ENCODE assay signal across 22 cellular contexts in genomic region chr20:63680857-63681608, GRCh38. TPM values are rescaled to one million over a fixed set of nuclear protein-coding genes. Genes with fewer than 3 reads are reported as not detected.
A peak's percentile ranks its signal among the peaks of the same experiment; 100 is the strongest.
DNase-seq lines count a peak whose midpoint lies in the region; ATAC-seq and TF ChIP-seq lines count a peak whose summit lies in the region.
"Had no signal": no experiment of that assay in that cellular context is flagged by ENCODE, and none has a peak within 500 bp of the region (broad histone marks: within the 10 kb centered on the region; RNA-seq: fewer than 3 reads in every experiment).

No MANE protein-coding gene starts in this region.

- no peak for TF ChIP-seq POLR2A in esophagus muscularis mucosa (IDR thresholded peaks at IDR 0.05; ENCODE audit: low read depth)
- no peak for TF ChIP-seq POLR2A in sigmoid colon (IDR thresholded peaks at IDR 0.05)

- H3K9me3 ChIP-seq in esophagus muscularis mucosa = no peaks in the 10 kb centered on the region
- H3K9me3 ChIP-seq in sigmoid colon = no peaks in the 10 kb centered on the region
- H3K9me3 ChIP-seq: upper lobe of left lung had no signal

- DNase-seq in HFFc6 = no peak
- DNase-seq in RWPE1 (ENCODE audit: low spot score) = no peak
- no peak for DNase-seq in esophagus muscularis mucosa (ENCODE audit: extremely low spot score)
- no peak for DNase-seq in sigmoid colon
- no peak for DNase-seq in NCI-H2081 treated with DMSO at 0.1 percent for 48 hours (lab: John Stamatoyannopoulos, UW)
- no peak for DNase-seq in mesothelial cell of epicardium (ENCODE audit: low spot score in 2 of 2, unreplicated experiment in 2 of 2)
- DNase-seq: activated T-cell treated with anti-CD3 and anti-CD28 coated beads, Interleukin-2, amount 50 U/mL, for 72 hours; DMS79 treated with DMSO at 0.1 percent for 48 hours; H9; islet precursor cell; naive thymus-derived CD4-positive, alpha-beta T cell; NCI-H1417 treated with DMSO at 0.1 percent for 48 hours; NCI-H2171; NCI-H526 had no signal

- TF ChIP-seq EP300 in esophagus muscularis mucosa (IDR thresholded peaks at IDR 0.05) (no peak), sigmoid colon (IDR thresholded peaks at IDR 0.05) (no peak)

- CTCF ChIA-PET in RWPE1 (lab: Yijun Ruan, JAX) = interaction anchor here (0.5 to 1.4 kb wide), 3 partner anchors 143 to 359 kb away, joined by 3 to 4 read pairs (median 3); partner anchors contain the start of gene PTK6

- ATAC-seq in GM21381 (IDR thresholded peaks at IDR 0.05; ENCODE audit: unreplicated experiment) = no peak
- ATAC-seq: activated T-cell treated with anti-CD3 and anti-CD28 coated beads, Interleukin-2, amount 50 U/mL, for 72 hours; naive thymus-derived CD4-positive, alpha-beta T cell; stimulated activated memory B cell treated with anti-CD40 and anti-IgM and Interleukin-4, amounts not matched to agents 10 μg/mL and 1 μg/mL and 100 μg/mL, for 72 hours had no signal

- H3K27ac ChIP-seq in RWPE1 (peak overlapping the region; percentile 89), esophagus muscularis mucosa (replicated peaks in 1 of 4) (peak overlapping the region; percentile 72 to 78 (median 78)), sigmoid colon (peak overlapping the region; percentile 80 to 90 (median 80))

- H3K36me3 ChIP-seq in esophagus muscularis mucosa (peaks cover 8 to 46% (median 44%) of the 10 kb centered on the region in 4 donors), sigmoid colon (peaks cover 0 to 37% (median 8%) of the 10 kb centered on the region in 4 donors)

- H3K27ac Mint-ChIP-seq in HFFc6 (peak overlapping the region; percentile 95), mesothelial cell of epicardium (no peak overlapping the region)
- H3K27ac Mint-ChIP-seq: activated naive CD4-positive, alpha-beta T cell treated with anti-CD3 and anti-CD28 coated beads, Interleukin-2, amount 50 U/mL, for 24 hours; activated T-cell treated with anti-CD3 and anti-CD28 coated beads, Interleukin-2, amount 50 U/mL, for 72 hours; B cell; H9; memory B cell; naive thymus-derived CD4-positive, alpha-beta T cell; stimulated activated memory B cell treated with anti-CD40 and anti-IgM and Interleukin-4, amounts not matched to agents 10 μg/mL and 1 μg/mL and 100 μg/mL, for 72 hours had no signal

- H3K4me3 ChIP-seq in esophagus muscularis mucosa (no peak overlapping the region), sigmoid colon (no peak overlapping the region)
- H3K4me3 ChIP-seq: hepatocyte, upper lobe of left lung had no signal

- H3K4me3 Mint-ChIP-seq in HFFc6 (no peak overlapping the region), mesothelial cell of epicardium (no peak overlapping the region)
- H3K4me3 Mint-ChIP-seq: activated naive CD4-positive, alpha-beta T cell treated with anti-CD3 and anti-CD28 coated beads, Interleukin-2, amount 50 U/mL, for 24 hours; activated T-cell treated with anti-CD3 and anti-CD28 coated beads, Interleukin-2, amount 50 U/mL, for 72 hours; B cell; H9; memory B cell; naive thymus-derived CD4-positive, alpha-beta T cell; stimulated activated memory B cell treated with anti-CD40 and anti-IgM and Interleukin-4, amounts not matched to agents 10 μg/mL and 1 μg/mL and 100 μg/mL, for 72 hours had no signal

- H3K4me1 Mint-ChIP-seq in HFFc6 (ENCODE audit: low read depth) (peaks cover 17% of the 10 kb centered on the region), mesothelial cell of epicardium (no peaks in the 10 kb centered on the region)
- H3K4me1 Mint-ChIP-seq: B cell; H9; memory B cell; stimulated activated memory B cell treated with anti-CD40 and anti-IgM and Interleukin-4, amounts not matched to agents 10 μg/mL and 1 μg/mL and 100 μg/mL, for 72 hours had no signal

- intact Hi-C loops in esophagus muscularis mucosa (cut with DNase I) (no loop called here), sigmoid colon (cut with DNase I) (no loop called here)

- no peaks in the 10 kb centered on the region for H3K27me3 ChIP-seq in esophagus muscularis mucosa
- no peaks in the 10 kb centered on the region for H3K27me3 ChIP-seq in sigmoid colon
- H3K27me3 ChIP-seq: hepatocyte, upper lobe of left lung had no signal

- H3K9me3 Mint-ChIP-seq in HFFc6 = no peaks in the 10 kb centered on the region; the same call in 1 of the 2 replicates
- no peaks in the 10 kb centered on the region for H3K9me3 Mint-ChIP-seq in mesothelial cell of epicardium
- H3K9me3 Mint-ChIP-seq: activated naive CD4-positive, alpha-beta T cell treated with anti-CD3 and anti-CD28 coated beads, Interleukin-2, amount 50 U/mL, for 24 hours; activated T-cell treated with anti-CD3 and anti-CD28 coated beads, Interleukin-2, amount 50 U/mL, for 72 hours; H9; memory B cell; naive thymus-derived CD4-positive, alpha-beta T cell; stimulated activated memory B cell treated with anti-CD40 and anti-IgM and Interleukin-4, amounts not matched to agents 10 μg/mL and 1 μg/mL and 100 μg/mL, for 72 hours had no signal

- H3K36me3 Mint-ChIP-seq in HFFc6 (ENCODE audit: low read depth) (peaks cover 23% of the 10 kb centered on the region), mesothelial cell of epicardium (peaks cover 10% of the 10 kb centered on the region)
- H3K36me3 Mint-ChIP-seq: activated naive CD4-positive, alpha-beta T cell treated with anti-CD3 and anti-CD28 coated beads, Interleukin-2, amount 50 U/mL, for 24 hours had no signal

- POLR2A ChIA-PET in RWPE1 (lab: Yijun Ruan, JAX; ENCODE audit: low non-redundant PET) = interaction anchor here (1.2 to 1.8 kb wide), 2 partner anchors 16 to 18 kb away, joined by 3 to 8 read pairs; no protein-coding TSS in a partner anchor

- H3K4me1 ChIP-seq in esophagus muscularis mucosa (peaks cover 32 to 35% (median 34%) of the 10 kb centered on the region in 4 donors), sigmoid colon (peaks cover 0 to 26% (median 26%) of the 10 kb centered on the region in 4 donors)

- H3K27me3 Mint-ChIP-seq in HFFc6 (ENCODE audit: insufficient read depth) = peaks cover 4% of the 10 kb centered on the region
- H3K27me3 Mint-ChIP-seq in mesothelial cell of epicardium (ENCODE audit: low read depth) = no peaks in the 10 kb centered on the region
- H3K27me3 Mint-ChIP-seq: activated naive CD4-positive, alpha-beta T cell treated with anti-CD3 and anti-CD28 coated beads, Interleukin-2, amount 50 U/mL, for 24 hours; B cell; memory B cell; naive thymus-derived CD4-positive, alpha-beta T cell; stimulated activated memory B cell treated with anti-CD40 and anti-IgM and Interleukin-4, amounts not matched to agents 10 μg/mL and 1 μg/mL and 100 μg/mL, for 72 hours had no signal

- 100% methylated on average over 3 of the region's 23 CpGs for WGBS in esophagus muscularis mucosa
- 90 to 93% methylated on average over 23 of the region's 23 CpGs for WGBS in sigmoid colon, 2 donors

- TF ChIP-seq CTCF in HFFc6 (IDR thresholded peaks at IDR 0.05) (no peak), RWPE1 (conservative IDR thresholded peaks at IDR 0.05; ENCODE audit: low read depth) (no peak), esophagus muscularis mucosa (IDR thresholded peaks at IDR 0.05) (no peak), sigmoid colon (IDR thresholded peaks at IDR 0.05) (no peak), mesothelial cell of epicardium (IDR thresholded peaks at IDR 0.05; ENCODE audit: unreplicated experiment) (no peak)

RNA-seq across cellular contexts. Expression of gene TNFRSF6B, which starts 15.4 kb away (rescaled TPM):
- 1 to 10 TPM in 3 of 6 experiments, under 1 TPM in 3; 0.33 to 1.8 (median 1.1) TPM for total RNA-seq in HFFc6 (2021; fragmentation: NEBNext Ultra II Directional; extraction: Animal tissue kit (Norgen Biotek cat#: 25700))
- total RNA-seq in esophagus muscularis mucosa (10 to 100 TPM in 3 of 4 donors, 1 to 10 TPM in 1; 5.0 to 67.8 (median 26.5) TPM), sigmoid colon (10 to 100 TPM in 1 of 4 donors, 1 to 10 TPM in 3; 1.8 to 45.5 (median 4.2) TPM), mesothelial cell of epicardium (1.6 TPM in 1 of 3 replicates, not detected in the others)
- 100 to 1,000 TPM in 1 of 3 donors, 1 to 10 TPM in 2; 1.2 to 186 (median 4.8) TPM for polyA plus RNA-seq in sigmoid colon
- total RNA-seq: activated CD8-positive, alpha-beta memory T cell treated with anti-CD3 and anti-CD28 coated beads for 36 hours; B cell; H9 had no signal

RNA-seq across cellular contexts. Expression of gene RTEL1, which starts 22.9 kb away (rescaled TPM):
- total RNA-seq in HFFc6 (2021; fragmentation: NEBNext Ultra II Directional; extraction: Animal tissue kit (Norgen Biotek cat#: 25700)) = 10 to 100 TPM; 19.0 to 26.8 (median 22.7) TPM
- total RNA-seq in esophagus muscularis mucosa = 10 to 100 TPM in 2 of 4 donors, 1 to 10 TPM in 2; 8.4 to 13.4 (median 9.6) TPM
- 10 to 100 TPM; 19.6 to 44.3 (median 31.4) TPM for total RNA-seq in sigmoid colon
- 10 to 100 TPM in 1 of 3 donors, 1 to 10 TPM in 2; 3.6 to 22.4 (median 9.0) TPM for polyA plus RNA-seq in sigmoid colon
- 38.7 to 45.2 TPM (median 42.2 TPM) in 3 replicates for total RNA-seq in mesothelial cell of epicardium

RNA-seq across cellular contexts. Expression of gene ARFRP1, which starts 26.7 kb away (rescaled TPM):
- 10 to 100 TPM; 35.1 to 44.2 (median 37.4) TPM for total RNA-seq in HFFc6 (2021; fragmentation: NEBNext Ultra II Directional; extraction: Animal tissue kit (Norgen Biotek cat#: 25700))
- total RNA-seq in esophagus muscularis mucosa = 10 to 100 TPM; 34.1 to 46.5 (median 44.6) TPM
- 10 to 100 TPM; 26.8 to 38.7 (median 28.8) TPM for total RNA-seq in sigmoid colon
- polyA plus RNA-seq in sigmoid colon = 10 to 100 TPM; 39.1 to 70.2 (median 45.6) TPM
- 45.3 to 47.2 TPM (median 46.1 TPM) in 3 replicates for total RNA-seq in mesothelial cell of epicardium

RNA-seq across cellular contexts. Expression of gene ZGPAT, which starts 26.8 kb away (rescaled TPM):
- total RNA-seq in HFFc6 (2021; fragmentation: NEBNext Ultra II Directional; extraction: Animal tissue kit (Norgen Biotek cat#: 25700)) = 10 to 100 TPM; 18.3 to 22.9 (median 19.6) TPM
- 10 to 100 TPM; 22.5 to 38.9 (median 28.6) TPM for total RNA-seq in esophagus muscularis mucosa
- total RNA-seq in sigmoid colon = 10 to 100 TPM; 18.5 to 22.5 (median 19.6) TPM
- 10 to 100 TPM; 24.0 to 44.9 (median 30.5) TPM for polyA plus RNA-seq in sigmoid colon
- 31.3 to 36.6 TPM (median 34.6 TPM) in 3 replicates for total RNA-seq in mesothelial cell of epicardium

RNA-seq across cellular contexts. Expression of gene STMN3, which starts 27.8 kb away (rescaled TPM):
- 1 to 10 TPM in 5 of 6 experiments, under 1 TPM in 1; 0.77 to 3.2 (median 1.5) TPM for total RNA-seq in HFFc6 (2021; fragmentation: NEBNext Ultra II Directional; extraction: Animal tissue kit (Norgen Biotek cat#: 25700))
- total RNA-seq in esophagus muscularis mucosa (10 to 100 TPM; 13.3 to 47.4 (median 28.9) TPM), sigmoid colon (10 to 100 TPM; 14.6 to 22.1 (median 20.1) TPM), mesothelial cell of epicardium (29.9 to 34.1 TPM (median 32.1 TPM) in 3 replicates)
- polyA plus RNA-seq in sigmoid colon = 10 to 100 TPM in 1 of 3 donors, 1 to 10 TPM in 2; 1.8 to 25.2 (median 6.6) TPM
